In the genomic region with DNA sequence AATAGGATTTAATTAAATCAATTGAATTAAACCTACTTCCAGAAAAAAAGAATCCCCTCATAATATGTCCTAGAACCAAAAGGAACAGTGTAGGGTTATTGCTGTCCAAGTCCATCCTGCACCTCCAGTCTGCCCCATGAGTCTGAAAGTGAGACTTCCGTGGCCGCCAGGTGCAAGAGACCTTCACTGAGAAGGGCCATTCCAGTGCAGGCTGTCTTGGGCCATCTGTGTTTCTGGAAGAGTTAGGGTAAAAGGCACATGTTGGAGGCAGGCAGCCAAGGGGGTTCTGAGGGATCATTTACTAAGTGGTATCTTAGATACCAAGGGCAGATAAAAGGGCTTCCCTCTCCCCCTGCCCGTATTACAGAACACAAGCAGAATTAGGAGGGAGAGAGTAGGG, we compare ENCODE assay signal across 20 cellular contexts. TPM values are rescaled to one million over a fixed set of nuclear protein-coding genes. Genes with fewer than 3 reads are reported as not detected.
DNase-seq lines count a peak whose midpoint lies in the region; ATAC-seq, FAIRE-seq and TF ChIP-seq lines count a peak whose summit lies in the region.
"Had no signal": no experiment of that assay in that cellular context is flagged by ENCODE, and none has a peak within 500 bp of the region (broad histone marks: within the 10 kb centered on the region; RNA-seq: fewer than 3 reads in every experiment).

No MANE protein-coding gene starts in this region.

- H3K27me3 Mint-ChIP-seq in CD14-positive monocyte (ENCODE audit: low read depth in 3 of 3) (peaks cover 12 to 32% (median 19%) of the 10 kb centered on the region in 3 donors), mesothelial cell of epicardium (ENCODE audit: low read depth) (peaks cover 11% of the 10 kb centered on the region)

- H3K4me3 Mint-ChIP-seq in CD14-positive monocyte (no peak overlapping the region), mesothelial cell of epicardium (no peak overlapping the region)
- H3K4me3 Mint-ChIP-seq: CD4-positive, alpha-beta memory T cell had no signal

- no peak for FAIRE-seq in HepG2 (lab: Jason Lieb, UNC)
- FAIRE-seq: A549, G401.6, GM12891, GM19239, H54, K562 had no signal

- no peak overlapping the region for H3K9ac ChIP-seq in HepG2 (ENCODE audit: insufficient read depth, low read depth, low read length)
- H3K9ac ChIP-seq: GM23248 had no signal

- H3K27me3 ChIP-seq in RWPE2 (ENCODE audit: insufficient read depth, poor library complexity, severe bottlenecking) = no peaks in the 10 kb centered on the region
- peaks cover 1 to 42% of the 10 kb centered on the region in 2 experiments; a peak in 4 of 5 replicates for H3K27me3 ChIP-seq in HepG2 (ENCODE audit: control insufficient read depth in 1 of 2, insufficient read depth in 2 of 2, low read length in 2 of 2)

- H3K27ac ChIP-seq in RWPE2 (ENCODE audit: poor library complexity, severe bottlenecking) = no peak overlapping the region
- no peak overlapping the region for H3K27ac ChIP-seq in HepG2 (ENCODE audit: extremely low read length, insufficient read depth, low read length)
- H3K27ac ChIP-seq: 22Rv1, A549, GM23248 had no signal

- no peaks in the 10 kb centered on the region for H3K36me3 Mint-ChIP-seq in CD14-positive monocyte
- no peaks in the 10 kb centered on the region for H3K36me3 Mint-ChIP-seq in mesothelial cell of epicardium
- H3K36me3 Mint-ChIP-seq: CD4-positive, alpha-beta memory T cell had no signal

- H3K36me3 ChIP-seq in RWPE2 (ENCODE audit: low read depth) (no peaks in the 10 kb centered on the region), HepG2 (replicated peaks in 1 of 2; ENCODE audit: control insufficient read depth in 1 of 2, insufficient read depth in 2 of 2, low read length in 2 of 2) (no peaks in the 10 kb centered on the region)

- WGBS in HepG2 (ENCODE audit: low lambda C conversion rate) = 75% methylated on average over 3 of the region's 3 CpGs

- ATAC-seq in RWPE2 (ENCODE audit: low read depth) (no peak), HepG2 (no peak)
- ATAC-seq: A549, K562 had no signal

- CTCF ChIA-PET in HepG2 (lab: Yijun Ruan, JAX; ENCODE audit: low intra/inter-chr PET ratio, low total read pairs) = no interaction called here

- no peaks in the 10 kb centered on the region for H3K79me2 ChIP-seq in HepG2 (ENCODE audit: insufficient read depth, low read length)

- TF ChIP-seq RAD21 in HepG2 (CRISPR knock-in tag; IDR thresholded peaks at IDR 0.05) = no peak

- no peak for TF ChIP-seq EP300 in HepG2 (IDR thresholded peaks at IDR 0.05; ENCODE audit: low read depth in 2 of 2, low read length in 2 of 2)
- TF ChIP-seq EP300 in HepG2 (CRISPR knock-in tag; IDR thresholded peaks at IDR 0.05; ENCODE audit: borderline replicate concordance) = no peak

- H3K4me1 Mint-ChIP-seq in CD14-positive monocyte (no peaks in the 10 kb centered on the region), mesothelial cell of epicardium (peaks cover 14% of the 10 kb centered on the region)

- DNase-seq in DMS 273 (lab: John Stamatoyannopoulos, UW; ENCODE audit: unreplicated experiment) (peak; percentile 70), DMS 273 treated with DMSO at 0.1 percent for 48 hours (lab: John Stamatoyannopoulos, UW) (no peak), CD14-positive monocyte (ENCODE audit: low spot score) (peak; percentile 22), RWPE2 (ENCODE audit: low spot score) (peak; percentile 14), mesothelial cell of epicardium (ENCODE audit: low spot score in 2 of 2, unreplicated experiment in 2 of 2) (no peak), ACHN (no peak), HepG2 (ENCODE audit: low spot score) (no peak), NCI-H69 (lab: John Stamatoyannopoulos, UW) (no peak)
- DNase-seq: C1 segment of cervical spinal cord; CD4-positive, alpha-beta memory T cell; GM23248; HCEC 1CT; IMR-90 had no signal

- H3K9me3 ChIP-seq in RWPE2 (ENCODE audit: severe bottlenecking) (no peaks in the 10 kb centered on the region), HepG2 (ENCODE audit: low read length) (no peaks in the 10 kb centered on the region)
- H3K9me3 ChIP-seq: A549 had no signal

- no TSS peak for BruUV-seq in HepG2 (replicated peaks; lab: Mats Ljungman, UMichigan)

- in situ Hi-C loops in ACHN (cut with HindIII; ENCODE audit: low pct_ligation_motif_present, low pct_unique_long_range_greater_than_20kb, low sequenced_read_pairs) (loop anchor here (25.0 kb wide), 1 partner anchor 98 kb away; no protein-coding TSS in a partner anchor), HepG2 (cut with HindIII; ENCODE audit: extremely low pct_ligation_motif_present, low pct_unique_long_range_greater_than_20kb) (no loop called here)

- no peak overlapping the region for H3K4me3 ChIP-seq in RWPE2 (ENCODE audit: severe bottlenecking)
- H3K4me3 ChIP-seq in HepG2 (replicated peaks in 1 of 3; ENCODE audit: insufficient read depth in 1 of 3, low read depth in 2 of 3, low read length in 3 of 3) = no peak overlapping the region
- H3K4me3 ChIP-seq: A549, GM23248, K562 had no signal

- H3K4me2 ChIP-seq in HepG2 (ENCODE audit: low read depth, low read length) = no peak overlapping the region
- H3K4me2 ChIP-seq: A549 had no signal

- no peak overlapping the region for H2AFZ ChIP-seq in HepG2 (ENCODE audit: low read length)
- H2AFZ ChIP-seq: GM23248 had no signal

- H3K9me3 Mint-ChIP-seq in CD14-positive monocyte (no peaks in the 10 kb centered on the region), mesothelial cell of epicardium (no peaks in the 10 kb centered on the region)
- H3K9me3 Mint-ChIP-seq: CD4-positive, alpha-beta memory T cell had no signal

- POLR2A ChIA-PET in HepG2 (lab: Yijun Ruan, JAX) = no interaction called here

- no peaks in the 10 kb centered on the region for H3K4me1 ChIP-seq in RWPE2 (ENCODE audit: insufficient read depth, poor library complexity, severe bottlenecking)
- H3K4me1 ChIP-seq in HepG2 (ENCODE audit: insufficient read depth, low read length) = no peaks in the 10 kb centered on the region

- TF ChIP-seq CTCF in CD14-positive monocyte (IDR thresholded peaks at IDR 0.05) = no peak
- TF ChIP-seq CTCF in RWPE2 (IDR thresholded peaks at IDR 0.05; ENCODE audit: poor library complexity, severe bottlenecking) = no peak
- TF ChIP-seq CTCF in mesothelial cell of epicardium (IDR thresholded peaks at IDR 0.05; ENCODE audit: unreplicated experiment) = no peak
- no peak for TF ChIP-seq CTCF in HepG2 (CRISPR knock-in tag; IDR thresholded peaks at IDR 0.05)

- no peak overlapping the region for H3K27ac Mint-ChIP-seq in CD14-positive monocyte
- peak overlapping the region; percentile 39 for H3K27ac Mint-ChIP-seq in mesothelial cell of epicardium

- no peak for TF ChIP-seq POLR2A in HepG2 (IDR thresholded peaks at IDR 0.05; ENCODE audit: insufficient read depth in 1 of 2, low read depth in 2 of 2, low read length in 2 of 2)

- intact Hi-C loops in CD14-positive monocyte (cut with micrococcal nuclease) (loop anchor here in 1 of 2 donors (10.0 kb wide), 1 partner anchor 126 kb away; no protein-coding TSS in a partner anchor), HepG2 (cut with micrococcal nuclease; ENCODE audit: unreplicated experiment) (no loop called here)

- H4K20me1 ChIP-seq in HepG2 (ENCODE audit: insufficient read depth, low read length) = no peaks in the 10 kb centered on the region

RNA-seq across cellular contexts. Expression of a gene that starts 31.0 kb away (rescaled TPM):
- polyA plus RNA-seq in CD14-positive monocyte = 1 to 10 TPM in 1 of 2 donors, under 1 TPM in 1; 0.38 to 1.3 TPM
- total RNA-seq in mesothelial cell of epicardium = 18.6 to 21.0 TPM (median 19.4 TPM) in 3 replicates
- 95.2 and 130 TPM in 2 replicates for total RNA-seq in HepG2 (2016; rRNA removed; fragmentation: Illumina TruSeq; extraction: Trizol)
- total RNA-seq in HepG2 (2016; cell fraction: cytosol; rRNA removed; fragmentation: Illumina TruSeq; extraction: Trizol; ENCODE audit: low read depth) = 21.5 and 22.7 TPM in 2 replicates
- 93.0 and 140 TPM in 2 replicates for total RNA-seq in HepG2 (2016; cell fraction: insoluble cytoplasmic fraction; rRNA removed; fragmentation: Illumina TruSeq; extraction: Trizol)
- total RNA-seq in HepG2 (2016; cell fraction: membrane; rRNA removed; fragmentation: Illumina TruSeq; extraction: Trizol) = 21.2 and 24.3 TPM in 2 replicates
- total RNA-seq in HepG2 (2016; cell fraction: nucleus; rRNA removed; fragmentation: Illumina TruSeq; extraction: Trizol) = 34.3 and 34.5 TPM in 2 replicates
- polyA plus RNA-seq in HepG2 (2011; rRNA removed) = 58.9 and 80.8 TPM in 2 replicates
- polyA plus RNA-seq in HepG2 (2011; cell fraction: cytosol; rRNA removed) = 53.2 and 54.1 TPM in 2 replicates
- polyA plus RNA-seq in HepG2 (2011; cell fraction: nucleus; rRNA removed) = 16.3 and 20.2 TPM in 2 replicates
- polyA plus RNA-seq in HepG2 (2012) = 20.4 and 35.6 TPM in 2 replicates
- polyA plus RNA-seq in HepG2 (2016; cell fraction: cytosol; fragmentation: Illumina TruSeq; extraction: Trizol; ENCODE audit: low read depth) = 9.6 and 10.6 TPM in 2 replicates
- polyA plus RNA-seq in HepG2 (2016; cell fraction: insoluble cytoplasmic fraction; fragmentation: Illumina TruSeq; extraction: Trizol; ENCODE audit: low read depth) = 120 and 134 TPM in 2 replicates
- polyA plus RNA-seq in HepG2 (2016; cell fraction: membrane; fragmentation: Illumina TruSeq; extraction: Trizol; ENCODE audit: low read depth) = 12.6 and 12.8 TPM in 2 replicates
- polyA plus RNA-seq in HepG2 (2016; cell fraction: nucleus; fragmentation: Illumina TruSeq; extraction: Trizol; ENCODE audit: insufficient read depth, low read depth) = 45.5 and 48.6 TPM in 2 replicates
- polyA minus RNA-seq in HepG2 (2011; rRNA and poly(A)+ RNA removed; ENCODE audit: low replicate concordance) = 39.5 and 179 TPM in 2 replicates
- 18.0 and 21.6 TPM in 2 replicates for polyA minus RNA-seq in HepG2 (2011; cell fraction: cytosol; rRNA and poly(A)+ RNA removed)
- polyA minus RNA-seq in HepG2 (2011; cell fraction: nucleus; rRNA and poly(A)+ RNA removed) = 13.1 and 18.2 TPM in 2 replicates

RNA-seq across cellular contexts. Expression of a gene that starts 37.8 kb away (rescaled TPM):
- polyA plus RNA-seq in CD14-positive monocyte = 1 to 10 TPM; 1.3 to 1.7 TPM
- 52.9 to 61.6 TPM (median 53.2 TPM) in 3 replicates for total RNA-seq in mesothelial cell of epicardium
- 5.0 and 12.0 TPM in 2 replicates for total RNA-seq in HepG2 (2016; rRNA removed; fragmentation: Illumina TruSeq; extraction: Trizol)
- total RNA-seq in HepG2 (2016; cell fraction: cytosol; rRNA removed; fragmentation: Illumina TruSeq; extraction: Trizol; ENCODE audit: low read depth) = 7.8 and 10.3 TPM in 2 replicates
- total RNA-seq in HepG2 (2016; cell fraction: insoluble cytoplasmic fraction; rRNA removed; fragmentation: Illumina TruSeq; extraction: Trizol) = 3.1 and 9.8 TPM in 2 replicates
- total RNA-seq in HepG2 (2016; cell fraction: membrane; rRNA removed; fragmentation: Illumina TruSeq; extraction: Trizol) = 7.6 and 7.9 TPM in 2 replicates
- total RNA-seq in HepG2 (2016; cell fraction: nucleus; rRNA removed; fragmentation: Illumina TruSeq; extraction: Trizol) = 28.2 and 41.8 TPM in 2 replicates
- polyA plus RNA-seq in HepG2 (2011; rRNA removed) = 12.0 and 13.6 TPM in 2 replicates
- polyA plus RNA-seq in HepG2 (2011; cell fraction: cytosol; rRNA removed) = 4.7 and 6.2 TPM in 2 replicates
- 46.0 and 60.3 TPM in 2 replicates for polyA plus RNA-seq in HepG2 (2011; cell fraction: nucleus; rRNA removed)
- polyA plus RNA-seq in HepG2 (2012) = 2.4 and 3.9 TPM in 2 replicates
- 0.12 and 0.15 TPM in 2 replicates for polyA plus RNA-seq in HepG2 (2016; cell fraction: cytosol; fragmentation: Illumina TruSeq; extraction: Trizol; ENCODE audit: low read depth)
- polyA plus RNA-seq in HepG2 (2016; cell fraction: insoluble cytoplasmic fraction; fragmentation: Illumina TruSeq; extraction: Trizol; ENCODE audit: low read depth) = 1.2 and 2.0 TPM in 2 replicates
- polyA plus RNA-seq in HepG2 (2016; cell fraction: membrane; fragmentation: Illumina TruSeq; extraction: Trizol; ENCODE audit: low read depth) = 0.31 and 0.49 TPM in 2 replicates
- polyA plus RNA-seq in HepG2 (2016; cell fraction: nucleus; fragmentation: Illumina TruSeq; extraction: Trizol; ENCODE audit: insufficient read depth, low read depth) = 9.7 and 12.2 TPM in 2 replicates
- polyA minus RNA-seq in HepG2 (2011; rRNA and poly(A)+ RNA removed; ENCODE audit: low replicate concordance) = 84.7 and 179 TPM in 2 replicates
- 4.5 and 9.7 TPM in 2 replicates for polyA minus RNA-seq in HepG2 (2011; cell fraction: cytosol; rRNA and poly(A)+ RNA removed)
- 97.5 and 109 TPM in 2 replicates for polyA minus RNA-seq in HepG2 (2011; cell fraction: nucleus; rRNA and poly(A)+ RNA removed)

Comparison
In these comparisons a context has a peak if more than half of its experiments do, and no peak if none do; other contexts are left out.
1. DNase-seq: peak in DMS 273 (single experiment), CD14-positive monocyte (single experiment) and RWPE2 (single experiment); none in DMS 273 treated with DMSO at 0.1 percent for 48 hours (single experiment), mesothelial cell of epicardium (0 of 2), ACHN (single experiment), HepG2 (single experiment) and NCI-H69 (single experiment).